In the genomic region with DNA sequence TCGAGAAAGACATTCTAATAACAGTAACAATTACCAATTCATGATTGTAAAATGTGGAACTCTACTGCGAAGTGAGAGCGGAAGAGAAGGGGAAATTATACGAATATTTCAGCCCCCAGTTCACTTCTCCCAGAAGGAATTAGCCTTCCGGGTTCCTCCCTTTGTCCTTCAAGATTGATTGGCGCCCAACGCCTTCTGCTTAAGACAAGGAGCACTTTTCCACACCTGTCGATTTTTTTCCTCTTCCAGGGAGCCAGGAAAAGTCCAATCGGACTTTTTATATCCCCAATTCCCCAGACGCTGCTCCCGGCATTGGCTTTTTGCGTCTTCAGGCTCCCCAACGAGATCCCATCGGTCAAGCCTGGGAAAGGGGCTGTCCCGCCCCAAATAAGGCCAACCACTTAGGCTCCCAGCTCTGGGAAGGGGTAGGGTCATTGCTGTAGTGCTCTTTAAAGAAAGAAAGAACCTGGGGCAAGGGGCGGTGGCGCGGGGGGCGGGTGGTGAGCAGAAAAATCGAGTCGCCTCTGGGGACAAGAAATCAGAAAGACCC, we compare ENCODE assay signal across 8 cellular contexts. TPM values are rescaled to one million over a fixed set of nuclear protein-coding genes. Genes with fewer than 3 reads are reported as not detected.
DNase-seq lines count a peak whose midpoint lies in the region; ATAC-seq and TF ChIP-seq lines count a peak whose summit lies in the region.
"Had no signal": no experiment of that assay in that cellular context is flagged by ENCODE, and none has a peak within 500 bp of the region (broad histone marks: within the 10 kb centered on the region; RNA-seq: fewer than 3 reads in every experiment).

No MANE protein-coding gene starts in this region.

- H3K36me3 ChIP-seq in NT2/D1 (ENCODE audit: insufficient read depth, insufficient read length, low read length) (no peaks in the 10 kb centered on the region), lower lobe of right lung (no peaks in the 10 kb centered on the region), testis (ENCODE audit: low read depth, missing control alignments) (no peaks in the 10 kb centered on the region)

- peaks cover 33% of the 10 kb centered on the region for H3K36me3 Mint-ChIP-seq in dendritic cell treated with granulocyte-macrophage colony-stimulating factor and Interleukin-4, amounts not matched to agents 40 ng/mL and 50 ng/mL, for 4 days (ENCODE audit: low read depth)
- no peaks in the 10 kb centered on the region for H3K36me3 Mint-ChIP-seq in activated T-helper 1 cell treated with anti-CD3 and anti-CD28 coated beads, Interleukin-12 subunit alpha, Interleukin-12 subunit beta, Interleukin-2, Interleukin-4 antibody, amounts not matched to agents 30 ng/mL and 10 ng/mL and 1 ng/mL, durations not matched to agents 14 hours and 24 hours and 36 hours (ENCODE audit: low read depth)

- peak overlapping the region; percentile 85 for H3K9ac ChIP-seq in NT2/D1 (ENCODE audit: insufficient read length, low read depth)

- H3K4me1 ChIP-seq in NT2/D1 (ENCODE audit: insufficient read depth, insufficient read length) (no peaks in the 10 kb centered on the region), lower lobe of right lung (no peaks in the 10 kb centered on the region), testis (peaks cover 4% of the 10 kb centered on the region)

- TF ChIP-seq CTCF in lower lobe of right lung (IDR thresholded peaks at IDR 0.05) = no peak
- no peak for TF ChIP-seq CTCF in testis (IDR thresholded peaks at IDR 0.05)

- H3K4me1 Mint-ChIP-seq in dendritic cell treated with granulocyte-macrophage colony-stimulating factor and Interleukin-4, amounts not matched to agents 40 ng/mL and 50 ng/mL, for 4 days (ENCODE audit: low read depth) = peaks cover 48% of the 10 kb centered on the region
- H3K4me1 Mint-ChIP-seq in activated T-helper 1 cell treated with anti-CD3 and anti-CD28 coated beads, Interleukin-12 subunit alpha, Interleukin-12 subunit beta, Interleukin-2, Interleukin-4 antibody, amounts not matched to agents 30 ng/mL and 10 ng/mL and 1 ng/mL, durations not matched to agents 14 hours and 24 hours and 36 hours (ENCODE audit: low read depth) = no peaks in the 10 kb centered on the region

- no peaks in the 10 kb centered on the region for H3K9me3 Mint-ChIP-seq in dendritic cell treated with granulocyte-macrophage colony-stimulating factor and Interleukin-4, amounts not matched to agents 40 ng/mL and 50 ng/mL, for 4 days
- H3K9me3 Mint-ChIP-seq in activated T-helper 1 cell treated with anti-CD3 and anti-CD28 coated beads, Interleukin-12 subunit alpha, Interleukin-12 subunit beta, Interleukin-2, Interleukin-4 antibody, amounts not matched to agents 30 ng/mL and 10 ng/mL and 1 ng/mL, durations not matched to agents 14 hours and 24 hours and 36 hours = no peaks in the 10 kb centered on the region

- H3K27ac Mint-ChIP-seq in dendritic cell treated with granulocyte-macrophage colony-stimulating factor and Interleukin-4, amounts not matched to agents 40 ng/mL and 50 ng/mL, for 4 days = peak overlapping the region; percentile 98
- no peak overlapping the region for H3K27ac Mint-ChIP-seq in activated T-helper 1 cell treated with anti-CD3 and anti-CD28 coated beads, Interleukin-12 subunit alpha, Interleukin-12 subunit beta, Interleukin-2, Interleukin-4 antibody, amounts not matched to agents 30 ng/mL and 10 ng/mL and 1 ng/mL, durations not matched to agents 14 hours and 24 hours and 36 hours

- DNase-seq in NT2/D1 (ENCODE audit: low read depth, low spot score) (peak; percentile 39), lower lobe of right lung (no peak), testis (no peak)
- DNase-seq in activated T-helper 1 cell treated with anti-CD3 and anti-CD28 coated beads, Interleukin-12 subunit alpha, Interleukin-12 subunit beta, Interleukin-2, Interleukin-4 antibody, amounts not matched to agents 30 ng/mL and 10 ng/mL and 1 ng/mL, durations not matched to agents 14 hours and 24 hours and 36 hours (ENCODE audit: low spot score) = no peak
- DNase-seq: cerebellar nuclear complex had no signal

- ATAC-seq in lower lobe of right lung (peak; percentile 46 to 59), HG03095 (IDR thresholded peaks at IDR 0.05; ENCODE audit: unreplicated experiment) (no peak), GM21447 (IDR thresholded peaks at IDR 0.05; ENCODE audit: unreplicated experiment) (no peak)

- peaks cover 25% of the 10 kb centered on the region for H3K27me3 Mint-ChIP-seq in dendritic cell treated with granulocyte-macrophage colony-stimulating factor and Interleukin-4, amounts not matched to agents 40 ng/mL and 50 ng/mL, for 4 days
- H3K27me3 Mint-ChIP-seq in activated T-helper 1 cell treated with anti-CD3 and anti-CD28 coated beads, Interleukin-12 subunit alpha, Interleukin-12 subunit beta, Interleukin-2, Interleukin-4 antibody, amounts not matched to agents 30 ng/mL and 10 ng/mL and 1 ng/mL, durations not matched to agents 14 hours and 24 hours and 36 hours (ENCODE audit: insufficient read depth) = peaks cover 15% of the 10 kb centered on the region

- WGBS in testis, 2 donors = 14 to 18% methylated on average over 21 of the region's 21 CpGs

- TF ChIP-seq POLR2A in testis (IDR thresholded peaks at IDR 0.05) = no peak

- H3K4me3 Mint-ChIP-seq in dendritic cell treated with granulocyte-macrophage colony-stimulating factor and Interleukin-4, amounts not matched to agents 40 ng/mL and 50 ng/mL, for 4 days = peak overlapping the region; percentile 94
- no peak overlapping the region for H3K4me3 Mint-ChIP-seq in activated T-helper 1 cell treated with anti-CD3 and anti-CD28 coated beads, Interleukin-12 subunit alpha, Interleukin-12 subunit beta, Interleukin-2, Interleukin-4 antibody, amounts not matched to agents 30 ng/mL and 10 ng/mL and 1 ng/mL, durations not matched to agents 14 hours and 24 hours and 36 hours

- H3K27me3 ChIP-seq in NT2/D1 (ENCODE audit: insufficient read depth, insufficient read length) (no peaks in the 10 kb centered on the region), lower lobe of right lung (ENCODE audit: low read depth) (no peaks in the 10 kb centered on the region), testis (no peaks in the 10 kb centered on the region)

- H3K4me3 ChIP-seq in NT2/D1 (ENCODE audit: insufficient read length, low read depth) (peak overlapping the region; percentile 63), lower lobe of right lung (peak overlapping the region; percentile 64), testis (peak overlapping the region; percentile 47 to 70)

- H3K27ac ChIP-seq in lower lobe of right lung (peak overlapping the region; percentile 90), testis (peak overlapping the region in 1 of 2 donors; percentile 62)

- H3K9me3 ChIP-seq in NT2/D1 (ENCODE audit: insufficient read depth, low read length) = no peaks in the 10 kb centered on the region
- H3K9me3 ChIP-seq in lower lobe of right lung = no peaks in the 10 kb centered on the region
- no peaks in the 10 kb centered on the region for H3K9me3 ChIP-seq in testis

- intact Hi-C loops in dendritic cell treated with granulocyte-macrophage colony-stimulating factor and Interleukin-4, amounts not matched to agents 40 ng/mL and 50 ng/mL, for 4 days (cut with micrococcal nuclease) = loop anchor here (2.0 kb wide), 2 partner anchors 20 to 106 kb away; no protein-coding TSS in a partner anchor
- intact Hi-C loops in lower lobe of right lung (cut with DNase I) (no loop called here), testis (cut with DNase I; ENCODE audit: low total_unique reads) (no loop called here)
- intact Hi-C loops in activated T-helper 1 cell treated with anti-CD3 and anti-CD28 coated beads, Interleukin-12 subunit alpha, Interleukin-12 subunit beta, Interleukin-2, Interleukin-4 antibody, amounts not matched to agents 30 ng/mL and 10 ng/mL and 1 ng/mL, durations not matched to agents 14 hours and 24 hours and 36 hours (cut with micrococcal nuclease) = no loop called here

RNA-seq across cellular contexts. Expression of a gene that starts 1.5 kb away (rescaled TPM):
- total RNA-seq in lower lobe of right lung = 17.6 TPM
- 1 to 10 TPM; 1.2 TPM for total RNA-seq in testis
- 2.7 TPM for polyA plus RNA-seq in testis (ENCODE audit: insufficient read depth, low read depth, low replicate concordance)
- not detected in 2 replicates for total RNA-seq in activated T-helper 1 cell treated with anti-CD3 and anti-CD28 coated beads, Interleukin-12 subunit alpha, Interleukin-12 subunit beta, Interleukin-2, Interleukin-4 antibody, amounts not matched to agents 30 ng/mL and 10 ng/mL and 1 ng/mL, durations not matched to agents 14 hours and 24 hours and 36 hours

RNA-seq across cellular contexts. Expression of a gene that starts 58.1 kb away (rescaled TPM):
- 0.24 TPM for total RNA-seq in lower lobe of right lung
- under 1 TPM; 0.19 to 0.24 TPM for total RNA-seq in testis
- polyA plus RNA-seq in testis (ENCODE audit: insufficient read depth, low read depth, low replicate concordance) = 2.0 TPM
- not detected in 2 replicates for total RNA-seq in activated T-helper 1 cell treated with anti-CD3 and anti-CD28 coated beads, Interleukin-12 subunit alpha, Interleukin-12 subunit beta, Interleukin-2, Interleukin-4 antibody, amounts not matched to agents 30 ng/mL and 10 ng/mL and 1 ng/mL, durations not matched to agents 14 hours and 24 hours and 36 hours

Comparison
In these comparisons a context has a peak if more than half of its experiments do, and no peak if none do; other contexts are left out.
1. ATAC-seq: peak in lower lobe of right lung (2 of 2); none in HG03095 (single experiment) and GM21447 (single experiment).
2. Peak in every context shown above with its lines, with median percentiles within 50 percentile points of each other: H3K4me3 ChIP-seq.